In genomic region chr12:55659486-55660385, GRCh38 we compare ENCODE assay signal across 8 cellular contexts. TPM values are rescaled to one million over a fixed set of nuclear protein-coding genes. Genes with fewer than 3 reads are reported as not detected.
A peak's percentile ranks its signal among the peaks of the same experiment; 100 is the strongest.
DNase-seq lines count a peak whose midpoint lies in the region; ATAC-seq and TF ChIP-seq lines count a peak whose summit lies in the region.

No MANE protein-coding gene starts in this region.

- CTCF ChIA-PET in activated CD4-positive, alpha-beta T cell treated with anti-CD3 and anti-CD28 coated beads for 36 hours (lab: Charles Lee), result interaction anchor here (1.1 kb wide), 1 partner anchor 10 kb away, joined by 3 read pairs; no protein-coding TSS in a partner anchor
- CTCF ChIA-PET in PC-9 (lab: Charles Lee), result interaction anchor here (0.9 to 1.1 kb wide), 2 partner anchors 22 to 62 kb away, joined by 3 read pairs; a partner anchor contains a TSS

- H3K79me2 ChIP-seq in PC-9 (ENCODE audit: low read depth), result no peaks in the 10 kb centered on the region

- no peaks in the 10 kb centered on the region for H3K9me2 ChIP-seq in PC-9 (ENCODE audit: insufficient read depth)

- WGBS in testis, 2 donors, result 21 to 45% methylated on average over 9 of the region's 9 CpGs

- H3K4me3 ChIP-seq in PC-9 (no peak overlapping the region), testis (no peak overlapping the region)

- H3K27ac ChIP-seq in PC-9 (no peak overlapping the region), testis (peak overlapping the region; percentile 52 to 89)

- H3K27me3 Mint-ChIP-seq in activated CD4-positive, alpha-beta T cell treated with anti-CD3 and anti-CD28 coated beads for 36 hours, result peaks cover 2% of the 10 kb centered on the region
- H3K27me3 Mint-ChIP-seq in activated CD4-positive, alpha-beta T cell treated with anti-CD3 and anti-CD28 coated beads, Interleukin-2, amount 10 ng/mL, durations not matched to agents 24 days and 14 days, result peaks cover 25% of the 10 kb centered on the region

- TF ChIP-seq POLR2A in testis (IDR thresholded peaks at IDR 0.05), result no peak

- H3K4me2 ChIP-seq in PC-9, result no peak overlapping the region

- no peaks in the 10 kb centered on the region for H3K9me3 ChIP-seq in PC-9 (ENCODE audit: insufficient read depth, low read depth)
- no peaks in the 10 kb centered on the region for H3K9me3 ChIP-seq in testis

- H3K4me1 ChIP-seq in PC-9 (replicated peaks; ENCODE audit: insufficient read depth), result no peaks in the 10 kb centered on the region
- H3K4me1 ChIP-seq in testis, result peaks cover 15% of the 10 kb centered on the region

- H3K36me3 Mint-ChIP-seq in activated CD4-positive, alpha-beta T cell treated with anti-CD3 and anti-CD28 coated beads for 36 hours (ENCODE audit: low read depth), result no peaks in the 10 kb centered on the region
- H3K36me3 Mint-ChIP-seq in activated CD4-positive, alpha-beta T cell treated with anti-CD3 and anti-CD28 coated beads, Interleukin-2, amount 10 ng/mL, durations not matched to agents 24 days and 14 days (ENCODE audit: low read depth), result no peaks in the 10 kb centered on the region

- H3K4me3 Mint-ChIP-seq in activated CD4-positive, alpha-beta T cell treated with anti-CD3 and anti-CD28 coated beads for 36 hours, result no peak overlapping the region
- no peak overlapping the region for H3K4me3 Mint-ChIP-seq in activated CD4-positive, alpha-beta T cell treated with anti-CD3 and anti-CD28 coated beads, Interleukin-2, amount 10 ng/mL, durations not matched to agents 24 days and 14 days

- H3K36me3 ChIP-seq in PC-9 (ENCODE audit: low read depth), result no peaks in the 10 kb centered on the region
- no peaks in the 10 kb centered on the region for H3K36me3 ChIP-seq in testis (ENCODE audit: low read depth, missing control alignments)

- BruUV-seq in PC-9 (replicated peaks; lab: Mats Ljungman, UMichigan), result no TSS peak

- POLR2A ChIA-PET in activated CD4-positive, alpha-beta T cell treated with anti-CD3 and anti-CD28 coated beads for 36 hours (lab: Charles Lee), result no interaction called here
- POLR2A ChIA-PET in PC-9 (lab: Charles Lee; ENCODE audit: unreplicated experiment), result no interaction called here

- peak; percentile 22 for DNase-seq in activated CD4-positive, alpha-beta T cell treated with anti-CD3 and anti-CD28 coated beads for 36 hours
- no peak for DNase-seq in activated CD4-positive, alpha-beta T cell treated with anti-CD3 and anti-CD28 coated beads, Interleukin-2, amount 10 ng/mL, durations not matched to agents 24 days and 14 days
- DNase-seq in PC-9, result peak in 1 of 2 experiments; percentile 14
- peak; percentile 59 for DNase-seq in Right ventricle myocardium superior
- DNase-seq in testis, result peak; percentile 87
- no peak for DNase-seq in NCI-H2081 treated with DMSO at 0.1 percent for 48 hours (lab: John Stamatoyannopoulos, UW)
- no peak for DNase-seq in kidney tubule cell (ENCODE audit: low spot score)
- no peak for DNase-seq in stimulated activated CD4-positive, alpha-beta T cell treated with anti-CD3 and anti-CD28 coated beads, Interleukin-4, amount 100 ng/mL, for 24 hours

- no peaks in the 10 kb centered on the region for H4K20me1 ChIP-seq in PC-9 (ENCODE audit: insufficient read depth)

- H2AFZ ChIP-seq in PC-9, result no peak overlapping the region

- TF ChIP-seq CTCF in PC-9 (conservative IDR thresholded peaks at IDR 0.05), result peak; percentile 58
- TF ChIP-seq CTCF in testis (IDR thresholded peaks at IDR 0.05), result peak; percentile 36 to 38 (median 37)

- no peaks in the 10 kb centered on the region for H3K9me3 Mint-ChIP-seq in activated CD4-positive, alpha-beta T cell treated with anti-CD3 and anti-CD28 coated beads for 36 hours (ENCODE audit: low read depth)
- no peaks in the 10 kb centered on the region for H3K9me3 Mint-ChIP-seq in activated CD4-positive, alpha-beta T cell treated with anti-CD3 and anti-CD28 coated beads, Interleukin-2, amount 10 ng/mL, durations not matched to agents 24 days and 14 days

- peak; percentile 44 for ATAC-seq in activated CD4-positive, alpha-beta T cell treated with anti-CD3 and anti-CD28 coated beads for 36 hours
- peak; percentile 85 for ATAC-seq in Right ventricle myocardium superior (ENCODE audit: poor library complexity)

- H3F3A ChIP-seq in PC-9 (ENCODE audit: insufficient read depth, low read depth), result no peaks in the 10 kb centered on the region

- no peak overlapping the region for H3K27ac Mint-ChIP-seq in activated CD4-positive, alpha-beta T cell treated with anti-CD3 and anti-CD28 coated beads for 36 hours
- no peak overlapping the region for H3K27ac Mint-ChIP-seq in activated CD4-positive, alpha-beta T cell treated with anti-CD3 and anti-CD28 coated beads, Interleukin-2, amount 10 ng/mL, durations not matched to agents 24 days and 14 days

- intact Hi-C loops in activated CD4-positive, alpha-beta T cell treated with anti-CD3 and anti-CD28 coated beads for 36 hours (cut with DNase I, micrococcal nuclease), result loop anchor here (1.0 to 5.0 kb wide), 3 partner anchors 58 to 78 kb away; partner anchors contain the start of gene BLOC1S1 (in 1 of the 2)
- intact Hi-C loops in activated CD4-positive, alpha-beta T cell treated with anti-CD3 and anti-CD28 coated beads, Interleukin-2, amount 10 ng/mL, durations not matched to agents 24 days and 14 days (cut with micrococcal nuclease), result loop anchor here (5.0 kb wide), 1 partner anchor 78 kb away; no protein-coding TSS in a partner anchor
- intact Hi-C loops in PC-9 (cut with micrococcal nuclease; ENCODE audit: unreplicated experiment) (loop anchor here (1.0 kb wide), 2 partner anchors 62 to 78 kb away; no protein-coding TSS in a partner anchor), Right ventricle myocardium superior (cut with DNase I) (no loop called here), testis (cut with DNase I; ENCODE audit: low total_unique reads) (no loop called here)

- peaks cover 5% of the 10 kb centered on the region; the same call in 1 of the 2 replicates for H3K27me3 ChIP-seq in PC-9 (ENCODE audit: insufficient read depth, low read depth)
- no peaks in the 10 kb centered on the region for H3K27me3 ChIP-seq in testis

- H3K4me1 Mint-ChIP-seq in activated CD4-positive, alpha-beta T cell treated with anti-CD3 and anti-CD28 coated beads for 36 hours, result no peaks in the 10 kb centered on the region
- no peaks in the 10 kb centered on the region for H3K4me1 Mint-ChIP-seq in activated CD4-positive, alpha-beta T cell treated with anti-CD3 and anti-CD28 coated beads, Interleukin-2, amount 10 ng/mL, durations not matched to agents 24 days and 14 days

RNA-seq across cellular contexts. Expression of gene OR10P1, which starts 23.0 kb away (rescaled TPM):
- not detected for total RNA-seq in activated CD4-positive, alpha-beta T cell treated with anti-CD3 and anti-CD28 coated beads for 36 hours
- not detected in 2 replicates for total RNA-seq in activated CD4-positive, alpha-beta T cell treated with anti-CD3 and anti-CD28 coated beads, Interleukin-2, amount 10 ng/mL, durations not matched to agents 24 days and 14 days
- not detected in 2 replicates for total RNA-seq in PC-9 (2021)
- not detected for total RNA-seq in Right ventricle myocardium superior
- total RNA-seq in testis, result not detected
- polyA plus RNA-seq in testis (ENCODE audit: insufficient read depth, low read depth, low replicate concordance), result not detected

RNA-seq across cellular contexts. Expression of gene ITGA7, which starts 48.0 kb away (rescaled TPM):
- 1 to 10 TPM; 5.5 to 5.6 TPM for total RNA-seq in activated CD4-positive, alpha-beta T cell treated with anti-CD3 and anti-CD28 coated beads for 36 hours
- total RNA-seq in activated CD4-positive, alpha-beta T cell treated with anti-CD3 and anti-CD28 coated beads, Interleukin-2, amount 10 ng/mL, durations not matched to agents 24 days and 14 days, result 0.65 and 1.5 TPM in 2 replicates
- total RNA-seq in PC-9 (2021) (2.7 and 3.1 TPM in 2 replicates), Right ventricle myocardium superior (437 TPM), testis (10 to 100 TPM; 26.4 to 30.6 TPM)
- polyA plus RNA-seq in testis (ENCODE audit: insufficient read depth, low read depth, low replicate concordance), result 43.3 TPM

RNA-seq across cellular contexts. Expression of gene BLOC1S1, which starts 56.1 kb away (rescaled TPM):
- total RNA-seq in activated CD4-positive, alpha-beta T cell treated with anti-CD3 and anti-CD28 coated beads for 36 hours, result 100 to 1,000 TPM; 107 to 115 TPM
- total RNA-seq in activated CD4-positive, alpha-beta T cell treated with anti-CD3 and anti-CD28 coated beads, Interleukin-2, amount 10 ng/mL, durations not matched to agents 24 days and 14 days, result 62.7 and 64.8 TPM in 2 replicates
- total RNA-seq in PC-9 (2021) (81.1 and 101 TPM in 2 replicates), Right ventricle myocardium superior (119 TPM), testis (100 to 1,000 TPM; 110 to 145 TPM)
- 108 TPM for polyA plus RNA-seq in testis (ENCODE audit: insufficient read depth, low read depth, low replicate concordance)

Comparison
In these comparisons a context has a peak if more than half of its experiments do, and no peak if none do; other contexts are left out.
1. DNase-seq: peak in activated CD4-positive, alpha-beta T cell treated with anti-CD3 and anti-CD28 coated beads for 36 hours (single experiment), Right ventricle myocardium superior (single experiment) and testis (single experiment); none in activated CD4-positive, alpha-beta T cell treated with anti-CD3 and anti-CD28 coated beads, Interleukin-2, amount 10 ng/mL, durations not matched to agents 24 days and 14 days (single experiment), NCI-H2081 treated with DMSO at 0.1 percent for 48 hours (single experiment), kidney tubule cell (single experiment) and stimulated activated CD4-positive, alpha-beta T cell treated with anti-CD3 and anti-CD28 coated beads, Interleukin-4, amount 100 ng/mL, for 24 hours (single experiment).
2. RNA of gene ITGA7, which starts 48.0 kb away (total RNA-seq): 437 TPM in Right ventricle myocardium superior (single experiment); 26.4 to 30.6 TPM in testis, 5.5 to 5.6 TPM in activated CD4-positive, alpha-beta T cell treated with anti-CD3 and anti-CD28 coated beads for 36 hours, 2.7 to 3.1 TPM in PC-9 and 0.65 to 1.5 TPM in activated CD4-positive, alpha-beta T cell treated with anti-CD3 and anti-CD28 coated beads, Interleukin-2, amount 10 ng/mL, durations not matched to agents 24 days and 14 days; every median in the first group is over 10 times any median in the second.
3. intact Hi-C loops: an anchor here in activated CD4-positive, alpha-beta T cell treated with anti-CD3 and anti-CD28 coated beads for 36 hours (1.0 to 5.0 kb wide), activated CD4-positive, alpha-beta T cell treated with anti-CD3 and anti-CD28 coated beads, Interleukin-2, amount 10 ng/mL, durations not matched to agents 24 days and 14 days (5.0 kb wide) and PC-9 (1.0 kb wide); none called in Right ventricle myocardium superior and testis.